ENCODE assay signal across 28 cellular contexts in the genomic region with DNA sequence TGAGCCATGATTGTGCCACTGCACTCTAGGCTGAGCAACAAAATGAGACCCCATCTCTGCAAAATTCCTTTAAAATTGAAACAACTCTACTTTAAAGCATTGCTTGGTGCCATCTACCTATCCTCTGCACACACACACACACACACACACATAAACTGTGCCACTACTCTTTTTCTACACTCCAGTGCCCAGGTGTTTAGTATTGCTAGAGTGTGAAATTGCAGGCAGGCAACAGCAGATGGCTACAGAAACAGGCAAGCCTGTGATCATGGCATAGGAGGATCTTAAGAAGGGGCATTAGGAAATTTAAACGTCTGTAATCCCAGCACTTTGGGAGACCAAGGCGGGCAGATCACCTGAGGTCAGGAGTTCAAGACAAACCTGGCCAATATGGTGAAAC. TPM values are rescaled to one million over a fixed set of nuclear protein-coding genes. Genes with fewer than 3 reads are reported as not detected.
"Had no signal": no experiment of that assay in that cellular context is flagged by ENCODE, and none has a peak within 500 bp of the region (broad histone marks: within the 10 kb centered on the region; RNA-seq: fewer than 3 reads in every experiment).

No MANE protein-coding gene starts in this region.

- H3K4me3 Mint-ChIP-seq: activated naive CD4-positive, alpha-beta T cell treated with anti-CD3 and anti-CD28 coated beads for 36 hours; activated naive CD8-positive, alpha-beta T cell treated with anti-CD3 and anti-CD28 coated beads for 36 hours; neural crest cell had no signal

- H3K4me1 Mint-ChIP-seq: activated naive CD8-positive, alpha-beta T cell treated with anti-CD3 and anti-CD28 coated beads for 36 hours had no signal

- ATAC-seq: activated CD4-positive, CD25-positive, alpha-beta regulatory T cell treated with anti-CD3 and anti-CD28 coated beads, Interleukin-2, amount 50 U/mL, for 24 hours; body of pancreas; foreskin keratinocyte; heart right ventricle; upper lobe of right lung had no signal

- H3K27me3 Mint-ChIP-seq: activated naive CD8-positive, alpha-beta T cell treated with anti-CD3 and anti-CD28 coated beads for 36 hours had no signal

- H3K36me3 Mint-ChIP-seq: activated naive CD8-positive, alpha-beta T cell treated with anti-CD3 and anti-CD28 coated beads for 36 hours had no signal

- H3K27ac Mint-ChIP-seq: activated naive CD4-positive, alpha-beta T cell treated with anti-CD3 and anti-CD28 coated beads for 36 hours had no signal

- H3K9me3 Mint-ChIP-seq: activated naive CD4-positive, alpha-beta T cell treated with anti-CD3 and anti-CD28 coated beads for 36 hours; activated naive CD8-positive, alpha-beta T cell treated with anti-CD3 and anti-CD28 coated beads for 36 hours; neural crest cell had no signal

- DNase-seq: activated CD4-positive, alpha-beta T cell treated with anti-CD3 and anti-CD28 coated beads for 48 hours; activated CD4-positive, alpha-beta T cell treated with anti-CD3 and anti-CD28 coated beads, Interleukin-2, amount 50 U/mL, for 48 hours; activated CD8-positive, alpha-beta memory T cell treated with anti-CD3 and anti-CD28 coated beads for 24 hours; activated effector memory CD4-positive, alpha-beta T cell treated with anti-CD3 and anti-CD28 coated beads, Interleukin-2, amount 50 U/mL, for 16 hours; activated naive CD4-positive, alpha-beta T cell treated with anti-CD3 and anti-CD28 coated beads for 36 hours; activated naive CD8-positive, alpha-beta T cell treated with anti-CD3 and anti-CD28 coated beads for 36 hours; adrenal gland; aorta; body of pancreas; foreskin keratinocyte; heart right ventricle; kidney glomerular epithelial cell; left ventricle myocardium inferior; nucleus accumbens; pancreas; sigmoid colon; small intestine; stimulated activated CD4-positive, alpha-beta T cell treated with anti-CD3 and anti-CD28 coated beads, Interleukin-1b, Interleukin-23, amount 100 ng/mL, for 48 hours; stimulated activated CD4-positive, alpha-beta T cell treated with anti-CD3 and anti-CD28 coated beads, Interleukin-4, amount 100 ng/mL, for 4 hours; stimulated activated CD8-positive, alpha-beta memory T cell treated with anti-CD3 and anti-CD28 coated beads, Interleukin-4, amount 100 ng/mL, for 48 hours; stimulated activated naive CD4-positive, alpha-beta T cell; T-helper 1 cell; tibial artery; upper lobe of right lung had no signal

RNA-seq across cellular contexts. Expression of a gene that starts 39.0 kb away (rescaled TPM):
- total RNA-seq: cardiac muscle cell, lung microvascular endothelial cell had no signal
